ENCODE assay signal across 23 cellular contexts in genomic region chr3:150330174-150330573, GRCh38.
"Had no signal": no experiment of that assay in that cellular context is flagged by ENCODE, and none has a peak within 500 bp of the region (broad histone marks: within the 10 kb centered on the region; RNA-seq: fewer than 3 reads in every experiment).

No MANE protein-coding gene starts in this region.

- FAIRE-seq: bronchial epithelial cell, frontal cortex had no signal

- DNase-seq: activated B cell treated with CpG ODN at 0.5 μM for 24 hours; activated CD4-positive, alpha-beta memory T cell treated with anti-CD3 and anti-CD28 coated beads for 36 hours; activated CD4-positive, alpha-beta T cell treated with anti-CD3 and anti-CD28 coated beads, Interleukin-2, amount 10 ng/mL, durations not matched to agents 24 days and 14 days; activated CD8-positive, alpha-beta memory T cell treated with anti-CD3 and anti-CD28 coated beads, Interleukin-2, amount 10 ng/mL, durations not matched to agents 7 days and 5 days; activated CD8-positive, alpha-beta memory T cell treated with anti-CD3 and anti-CD28 coated beads, Interleukin-2, amount 50 U/mL, for 4 hours; activated CD8-positive, alpha-beta T cell treated with anti-CD3 and anti-CD28 coated beads, Interleukin-2, amount 10 ng/mL, durations not matched to agents 7 days and 5 days; activated effector memory CD4-positive, alpha-beta T cell treated with anti-CD3 and anti-CD28 coated beads, Interleukin-2, amount 50 U/mL, for 16 hours; activated naive CD4-positive, alpha-beta T cell treated with anti-CD3 and anti-CD28 coated beads, Interleukin-2, amount 10 ng/mL, durations not matched to agents 7 days and 5 days; activated T-cell treated with anti-CD3 and anti-CD28 coated beads, Interleukin-2, amount 50 U/mL, for 1 hour; activated T-cell treated with anti-CD3 and anti-CD28 coated beads, Interleukin-2, amount 50 U/mL, for 48 hours; amniotic stem cell; aorta; dorsolateral prefrontal cortex; effector memory CD4-positive, alpha-beta T cell; endodermal cell; foreskin fibroblast; T-helper 1 cell; T-helper 17 cell; T1000; WERI-Rb-1 had no signal

- H3K27ac ChIP-seq: coronary artery, dorsolateral prefrontal cortex, WERI-Rb-1 had no signal

- ATAC-seq: activated CD8-positive, alpha-beta memory T cell treated with anti-CD3 and anti-CD28 coated beads, Interleukin-2, amount 10 ng/mL, durations not matched to agents 7 days and 5 days; activated CD8-positive, alpha-beta T cell treated with anti-CD3 and anti-CD28 coated beads, Interleukin-2, amount 10 ng/mL, durations not matched to agents 7 days and 5 days; T-helper 17 cell had no signal

- H3K4me3 ChIP-seq: coronary artery, dorsolateral prefrontal cortex had no signal

- H3K36me3 ChIP-seq: WERI-Rb-1 had no signal
